ENCODE assay signal across 8 cellular contexts in the genomic region with DNA sequence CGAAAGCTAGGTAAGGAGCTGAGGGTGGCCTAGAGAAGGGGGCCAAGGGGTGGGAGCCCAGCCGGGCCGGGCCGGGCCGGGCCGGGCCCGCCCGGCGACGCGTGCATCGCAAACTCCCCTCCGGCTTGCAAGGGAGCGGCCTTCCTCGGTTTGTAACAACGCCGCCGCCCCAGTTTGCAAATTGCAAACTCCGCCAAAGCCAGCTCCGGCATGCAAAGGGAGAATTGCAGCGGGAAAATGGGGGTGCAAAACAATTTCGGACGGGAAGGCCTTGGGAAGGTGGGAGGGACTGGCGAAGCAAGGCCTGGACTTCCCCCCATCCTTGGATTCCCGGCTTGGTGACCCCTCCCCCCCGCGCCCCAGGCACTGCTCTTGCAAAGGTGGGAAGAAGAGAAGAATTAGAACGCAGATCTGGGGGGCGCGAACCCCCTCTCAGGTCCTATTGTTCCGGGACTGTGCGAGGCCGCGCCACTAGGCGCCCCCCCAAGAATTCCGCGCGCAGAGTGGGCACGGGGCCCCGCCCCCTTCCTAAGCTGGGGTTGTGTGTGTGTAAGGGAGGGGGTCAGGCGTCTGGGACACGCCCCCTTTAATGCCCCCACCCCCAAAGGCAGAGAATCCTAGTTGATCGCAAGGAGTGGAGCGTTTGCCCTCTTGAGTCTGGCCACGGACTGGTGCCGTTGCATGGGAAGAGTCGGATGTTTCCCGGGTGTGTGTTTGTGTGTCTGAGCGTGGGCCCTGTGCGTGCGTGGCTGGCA.
DNase-seq lines count a peak whose midpoint lies in the region; ATAC-seq and TF ChIP-seq lines count a peak whose summit lies in the region.

No MANE protein-coding gene starts in this region.

- H3K36me3 ChIP-seq in BLaER1 = peaks cover 28% of the 10 kb centered on the region

- H4K20me1 ChIP-seq in BLaER1 = peaks cover 47% of the 10 kb centered on the region

- peak overlapping the region; percentile 99 for H3K4me2 ChIP-seq in BLaER1

- no peaks in the 10 kb centered on the region for H3K27me3 ChIP-seq in BLaER1

- H3K4me3 ChIP-seq in BLaER1 = peak overlapping the region; percentile 90
- peak overlapping the region; percentile 83 for H3K4me3 ChIP-seq in retinal pigment epithelial cell (ENCODE audit: low read length)

- H3K9me3 ChIP-seq in BLaER1 = no peaks in the 10 kb centered on the region

- H3K27ac ChIP-seq in BLaER1 (peak overlapping the region; percentile 89), RWPE1 (peak overlapping the region; percentile 96)

- no peak for ATAC-seq in HG03442 (IDR thresholded peaks at IDR 0.05; ENCODE audit: unreplicated experiment)

- DNase-seq in HCEC 1CT (peak; percentile 59), RWPE1 (ENCODE audit: low spot score) (peak; percentile 67), amniotic epithelial cell (ENCODE audit: low read depth) (peak; percentile 34), hepatic stellate cell (ENCODE audit: low spot score) (peak; percentile 61), retinal pigment epithelial cell (ENCODE audit: low read depth) (no peak), DMS153 (lab: John Stamatoyannopoulos, UW) (no peak)

- peaks cover 19% of the 10 kb centered on the region for H3K4me1 ChIP-seq in BLaER1

- TF ChIP-seq CTCF in RWPE1 (conservative IDR thresholded peaks at IDR 0.05; ENCODE audit: low read depth) (no peak), retinal pigment epithelial cell (conservative IDR thresholded peaks at IDR 0.05; ENCODE audit: low read depth, low read length) (no peak)

- CTCF ChIA-PET in RWPE1 (lab: Yijun Ruan, JAX) = no interaction called here

- POLR2A ChIA-PET in RWPE1 (lab: Yijun Ruan, JAX; ENCODE audit: low non-redundant PET) = no interaction called here

- H3K9ac ChIP-seq in BLaER1 = peak overlapping the region; percentile 89

Comparison
In these comparisons a context has a peak if more than half of its experiments do, and no peak if none do; other contexts are left out.
1. DNase-seq: peak in HCEC 1CT (single experiment), RWPE1 (single experiment), amniotic epithelial cell (single experiment) and hepatic stellate cell (single experiment); none in retinal pigment epithelial cell (single experiment) and DMS153 (single experiment).